6 cellular contexts compared by ENCODE assay signal in the genomic region with DNA sequence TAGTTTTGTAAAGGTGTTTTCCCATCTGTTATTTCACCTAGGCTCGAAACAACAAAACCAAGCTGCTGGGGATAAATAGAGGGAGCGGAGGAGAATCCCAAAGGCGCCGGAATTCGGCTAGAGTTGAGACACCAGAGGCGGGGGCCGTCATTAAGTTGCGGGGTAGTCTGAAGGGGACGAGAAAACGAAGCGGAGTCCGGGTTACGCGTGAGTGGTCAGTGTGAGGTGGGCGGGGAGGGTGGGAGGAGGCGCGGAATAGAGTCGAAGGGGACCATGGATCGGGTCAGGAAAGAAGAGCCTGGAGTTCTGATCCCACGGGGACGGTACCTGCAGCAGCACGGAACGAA. TPM values are rescaled to one million over a fixed set of nuclear protein-coding genes. Genes with fewer than 3 reads are reported as not detected.
DNase-seq lines count a peak whose midpoint lies in the region; ATAC-seq and TF ChIP-seq lines count a peak whose summit lies in the region.

No MANE protein-coding gene starts in this region.

- H3K27me3 ChIP-seq in AG04450 (ENCODE audit: control insufficient read depth, insufficient read depth, low read length) (no peaks in the 10 kb centered on the region), psoas muscle (ENCODE audit: insufficient read depth in 3 of 3, low read length in 2 of 3) (no peaks in the 10 kb centered on the region)

- H3K4me3 ChIP-seq in AG04450 (ENCODE audit: low read depth, low read length) (peak overlapping the region; percentile 99), psoas muscle (peak overlapping the region; percentile 85)

- no peaks in the 10 kb centered on the region for H3K9me3 Mint-ChIP-seq in dendritic cell treated with granulocyte-macrophage colony-stimulating factor and Interleukin-4, amounts not matched to agents 40 ng/mL and 50 ng/mL, for 4 days

- no peak for TF ChIP-seq CTCF in AG04450 (IDR thresholded peaks at IDR 0.05; ENCODE audit: low read depth, low read length)
- TF ChIP-seq CTCF in psoas muscle (IDR thresholded peaks at IDR 0.05), result no peak

- intact Hi-C loops in dendritic cell treated with granulocyte-macrophage colony-stimulating factor and Interleukin-4, amounts not matched to agents 40 ng/mL and 50 ng/mL, for 4 days (cut with micrococcal nuclease), result loop anchor here (1.0 to 5.0 kb wide), 3 partner anchors 34 to 676 kb away; a partner anchor contains a TSS
- intact Hi-C loops in psoas muscle (cut with DNase I), result loop anchor here (5.0 to 10.0 kb wide), 3 partner anchors 56 to 674 kb away; a partner anchor contains a TSS

- no peak for DNase-seq in AG04450 (ENCODE audit: low read depth, low spot score)
- DNase-seq in psoas muscle, result no peak

- peaks cover 17 to 57% of the 10 kb centered on the region in 2 donors for H3K36me3 ChIP-seq in psoas muscle (ENCODE audit: insufficient read depth in 1 of 2, low read depth in 1 of 2)

- ATAC-seq in HG02970 (IDR thresholded peaks at IDR 0.05; ENCODE audit: low FRiP score, unreplicated experiment) (peak; percentile 5), psoas muscle (peak; percentile 16 to 50 (median 29)), GM21367 (IDR thresholded peaks at IDR 0.05; ENCODE audit: unreplicated experiment) (no peak), HG03039 (IDR thresholded peaks at IDR 0.05; ENCODE audit: unreplicated experiment) (no peak)

- CTCF ChIA-PET in AG04450 (lab: Charles Lee), result no interaction called here

- peaks cover 71% of the 10 kb centered on the region for H3K36me3 Mint-ChIP-seq in dendritic cell treated with granulocyte-macrophage colony-stimulating factor and Interleukin-4, amounts not matched to agents 40 ng/mL and 50 ng/mL, for 4 days (ENCODE audit: low read depth)

- peaks cover 28% of the 10 kb centered on the region for H3K4me1 Mint-ChIP-seq in dendritic cell treated with granulocyte-macrophage colony-stimulating factor and Interleukin-4, amounts not matched to agents 40 ng/mL and 50 ng/mL, for 4 days (ENCODE audit: low read depth)

- H3K27ac ChIP-seq in AG04450 (ENCODE audit: low read depth, low read length), result peak overlapping the region; percentile 92
- H3K27ac ChIP-seq in psoas muscle, result peak overlapping the region; percentile 92

- H3K9me3 ChIP-seq in AG04450 (ENCODE audit: control insufficient read depth, insufficient read depth, low read length) (no peaks in the 10 kb centered on the region; the same call in 1 of the 2 replicates), psoas muscle (no peaks in the 10 kb centered on the region)

- no peaks in the 10 kb centered on the region for H3K27me3 Mint-ChIP-seq in dendritic cell treated with granulocyte-macrophage colony-stimulating factor and Interleukin-4, amounts not matched to agents 40 ng/mL and 50 ng/mL, for 4 days

- POLR2A ChIA-PET in AG04450 (lab: Yijun Ruan, JAX), result interaction anchor here (1.1 to 2.0 kb wide), 3 partner anchors 11 to 57 kb away, joined by 4 to 6 read pairs (median 5); a partner anchor contains a TSS

- peaks cover 16% of the 10 kb centered on the region for H3K4me1 ChIP-seq in psoas muscle

- WGBS in psoas muscle, 3 donors, result 0 to 1% (median 0%) methylated on average over 23 of the region's 23 CpGs

- H3K27ac Mint-ChIP-seq in dendritic cell treated with granulocyte-macrophage colony-stimulating factor and Interleukin-4, amounts not matched to agents 40 ng/mL and 50 ng/mL, for 4 days, result peak overlapping the region; percentile 98

- peak overlapping the region; percentile 94 for H3K4me3 Mint-ChIP-seq in dendritic cell treated with granulocyte-macrophage colony-stimulating factor and Interleukin-4, amounts not matched to agents 40 ng/mL and 50 ng/mL, for 4 days

RNA-seq across cellular contexts. Expression of a gene that starts 0.4 kb away (rescaled TPM):
- 124 and 132 TPM in 2 replicates for polyA plus RNA-seq in AG04450 (2011; rRNA removed)
- polyA minus RNA-seq in AG04450 (2011; rRNA and poly(A)+ RNA removed), result 120 and 135 TPM in 2 replicates
- total RNA-seq in psoas muscle, result 100 to 1,000 TPM in 1 of 4 donors, 10 to 100 TPM in 3; 54.4 to 105 (median 71.2) TPM
- polyA plus RNA-seq in psoas muscle, result 10 to 100 TPM; 48.7 to 82.2 (median 76.2) TPM

RNA-seq across cellular contexts. Expression of a gene that starts 0.6 kb away (rescaled TPM):
- polyA plus RNA-seq in AG04450 (2011; rRNA removed) (10.2 and 12.0 TPM in 2 replicates), psoas muscle (10 to 100 TPM; 17.9 to 27.1 (median 18.3) TPM)
- polyA minus RNA-seq in AG04450 (2011; rRNA and poly(A)+ RNA removed), result 8.6 and 9.0 TPM in 2 replicates
- 10 to 100 TPM; 12.3 to 27.7 (median 21.7) TPM for total RNA-seq in psoas muscle

RNA-seq across cellular contexts. Expression of a gene that starts 14.6 kb away (rescaled TPM):
- polyA plus RNA-seq in AG04450 (2011; rRNA removed) (4.9 and 8.0 TPM in 2 replicates), psoas muscle (1 to 10 TPM; 3.3 to 7.9 (median 4.1) TPM)
- 8.8 and 12.9 TPM in 2 replicates for polyA minus RNA-seq in AG04450 (2011; rRNA and poly(A)+ RNA removed)
- total RNA-seq in psoas muscle, result 1 to 10 TPM; 5.8 to 9.6 (median 6.5) TPM

RNA-seq across cellular contexts. Expression of a gene that starts 35.5 kb away (rescaled TPM):
- 20.4 and 24.3 TPM in 2 replicates for polyA plus RNA-seq in AG04450 (2011; rRNA removed)
- 13.2 and 13.9 TPM in 2 replicates for polyA minus RNA-seq in AG04450 (2011; rRNA and poly(A)+ RNA removed)
- total RNA-seq in psoas muscle, result 10 to 100 TPM; 11.8 to 16.7 (median 14.2) TPM
- polyA plus RNA-seq in psoas muscle, result 10 to 100 TPM; 12.1 to 20.5 (median 15.5) TPM

RNA-seq across cellular contexts. Expression of a gene that starts 56.8 kb away (rescaled TPM):
- polyA plus RNA-seq in AG04450 (2011; rRNA removed), result 29.5 and 36.7 TPM in 2 replicates
- polyA minus RNA-seq in AG04450 (2011; rRNA and poly(A)+ RNA removed), result 13.4 and 17.7 TPM in 2 replicates
- total RNA-seq in psoas muscle, result 10 to 100 TPM; 16.4 to 46.7 (median 24.5) TPM
- polyA plus RNA-seq in psoas muscle, result 10 to 100 TPM; 13.3 to 37.7 (median 15.3) TPM

Comparison
In these comparisons a context has a peak if more than half of its experiments do, and no peak if none do; other contexts are left out.
1. ATAC-seq: peak in HG02970 (single experiment) and psoas muscle (4 of 4); none in GM21367 (single experiment) and HG03039 (single experiment).